Comparison of ENCODE assay signal across 1 cellular context in genomic region chr12:15910864-15911696, GRCh38.
TF ChIP-seq lines count a peak whose summit lies in the region.

Gene DERA (plus strand): TSS chr12:15911332. CDS start chr12:15911384, 52 bp downstream.

TF ChIP-seq in HepG2, 621 proteins besides CTCF, POLR2A, EP300 and RAD21 (continues in another document):
- TF ChIP-seq ZSCAN20 (CRISPR knock-in tag; IDR thresholded peaks at IDR 0.05; ENCODE audit: borderline replicate concordance) (peak; percentile 65; the same call in 1 of the 2 replicates), JDP2 (CRISPR knock-in tag; IDR thresholded peaks at IDR 0.05; ENCODE audit: borderline replicate concordance) (no peak), ARNTL (CRISPR knock-in tag; IDR thresholded peaks at IDR 0.05) (no peak), ZBTB10 (CRISPR knock-in tag; IDR thresholded peaks at IDR 0.05; ENCODE audit: borderline replicate concordance) (no peak), ZNF746 (CRISPR knock-in tag; IDR thresholded peaks at IDR 0.05) (0 out of 2 replicates have a peak, but pooled peaks have one; percentile 59), NR2F2 (IDR thresholded peaks at IDR 0.05; ENCODE audit: borderline replicate concordance, low read depth) (no peak), KLF6 (CRISPR knock-in tag; IDR thresholded peaks at IDR 0.05) (no peak; the same call in 1 of the 2 replicates), ZNF7 (CRISPR knock-in tag; IDR thresholded peaks at IDR 0.05) (no peak), SNAPC5 (CRISPR knock-in tag; IDR thresholded peaks at IDR 0.05; ENCODE audit: borderline replicate concordance) (0 out of 2 replicates have a peak, but pooled peaks have one; percentile 33), SOX5 (CRISPR knock-in tag; IDR thresholded peaks at IDR 0.05; ENCODE audit: borderline replicate concordance) (no peak; the same call in 1 of the 2 replicates), KDM4B (CRISPR knock-in tag; IDR thresholded peaks at IDR 0.05) (no peak), ZFP82 (CRISPR knock-in tag; IDR thresholded peaks at IDR 0.05; ENCODE audit: borderline replicate concordance) (0 out of 2 replicates have a peak, but pooled peaks have one; percentile 15), POLR2AphosphoS5 (IDR thresholded peaks at IDR 0.05; ENCODE audit: low read depth, low read length) (peak; percentile 42; the same call in 1 of the 2 replicates), ZBTB20 (CRISPR knock-in tag; IDR thresholded peaks at IDR 0.05; ENCODE audit: borderline replicate concordance, low read depth) (no peak), SAFB2 (CRISPR knock-in tag; IDR thresholded peaks at IDR 0.05; ENCODE audit: borderline replicate concordance, low read depth) (no peak), ZNF432 (CRISPR knock-in tag; IDR thresholded peaks at IDR 0.05; ENCODE audit: borderline replicate concordance) (no peak), SMYD3 (CRISPR knock-in tag; IDR thresholded peaks at IDR 0.05) (no peak), ZNF564 (CRISPR knock-in tag; IDR thresholded peaks at IDR 0.05) (no peak), ZNF703 (CRISPR knock-in tag; IDR thresholded peaks at IDR 0.05; ENCODE audit: borderline replicate concordance) (0 out of 2 replicates have a peak, but pooled peaks have one; percentile 62), ZNF530 (CRISPR knock-in tag; IDR thresholded peaks at IDR 0.05; ENCODE audit: low read depth) (no peak), HMG20A (CRISPR knock-in tag; IDR thresholded peaks at IDR 0.05; ENCODE audit: borderline replicate concordance) (no peak), SRSF9 (IDR thresholded peaks at IDR 0.05; ENCODE audit: borderline replicate concordance, insufficient read depth, low read depth, low read length, poor library complexity, severe bottlenecking) (no peak), FOXK1 (CRISPR knock-in tag; IDR thresholded peaks at IDR 0.05; ENCODE audit: borderline replicate concordance, low read depth) (no peak), ATF4 (CRISPR knock-in tag; IDR thresholded peaks at IDR 0.05) (no peak), ZSCAN12 (CRISPR knock-in tag; IDR thresholded peaks at IDR 0.05) (no peak), ZNF207 (IDR thresholded peaks at IDR 0.05; ENCODE audit: borderline replicate concordance) (no peak), ZNF17 (CRISPR knock-in tag; IDR thresholded peaks at IDR 0.05) (no peak), ZNF546 (CRISPR knock-in tag; conservative IDR thresholded peaks at IDR 0.05) (no peak), TAF15 (IDR thresholded peaks at IDR 0.05; ENCODE audit: low read depth, low read length, poor library complexity, severe bottlenecking) (no peak), HNRNPK (IDR thresholded peaks at IDR 0.05; ENCODE audit: low read depth, low read length, poor library complexity, severe bottlenecking) (peak; percentile 88), PLSCR1 (CRISPR knock-in tag; IDR thresholded peaks at IDR 0.05; ENCODE audit: borderline replicate concordance) (no peak), ZSCAN9 (CRISPR knock-in tag; IDR thresholded peaks at IDR 0.05; ENCODE audit: borderline replicate concordance) (no peak), ZFP41 (CRISPR knock-in tag; IDR thresholded peaks at IDR 0.05; ENCODE audit: borderline replicate concordance) (no peak), THAP7 (CRISPR knock-in tag; IDR thresholded peaks at IDR 0.05) (no peak), ZNF235 (CRISPR knock-in tag; IDR thresholded peaks at IDR 0.05; ENCODE audit: borderline replicate concordance) (peak; percentile 50; the same call in 1 of the 2 replicates), MZF1 (CRISPR knock-in tag; IDR thresholded peaks at IDR 0.05; ENCODE audit: borderline replicate concordance) (no peak), ZNF343 (CRISPR knock-in tag; IDR thresholded peaks at IDR 0.05) (no peak), DRAP1 (CRISPR knock-in tag; IDR thresholded peaks at IDR 0.05) (peak; percentile 13; the same call in 1 of the 2 replicates), NCOA2 (CRISPR knock-in tag; IDR thresholded peaks at IDR 0.05) (no peak), ZNF230 (CRISPR knock-in tag; IDR thresholded peaks at IDR 0.05) (no peak), ZNF275 (CRISPR knock-in tag; IDR thresholded peaks at IDR 0.05; ENCODE audit: borderline replicate concordance) (peak; percentile 49; the same call in 1 of the 2 replicates), KDM5A (IDR thresholded peaks at IDR 0.05; ENCODE audit: borderline replicate concordance, low read length) (peak; percentile 45; the same call in 1 of the 2 replicates), MNT (IDR thresholded peaks at IDR 0.05) (no peak), AFF4 (CRISPR knock-in tag; IDR thresholded peaks at IDR 0.05) (0 out of 2 replicates have a peak, but pooled peaks have one; percentile 66), NFIB (CRISPR knock-in tag; IDR thresholded peaks at IDR 0.05; ENCODE audit: borderline replicate concordance) (no peak), KDM5B (CRISPR knock-in tag; IDR thresholded peaks at IDR 0.05; ENCODE audit: borderline replicate concordance) (peak; percentile 79), HOXD1 (CRISPR knock-in tag; IDR thresholded peaks at IDR 0.05) (no peak), JUN (CRISPR knock-in tag; IDR thresholded peaks at IDR 0.05) (no peak), ARID4A (CRISPR knock-in tag; IDR thresholded peaks at IDR 0.05; ENCODE audit: borderline replicate concordance) (peak; percentile 80), ZNF749 (CRISPR knock-in tag; IDR thresholded peaks at IDR 0.05; ENCODE audit: borderline replicate concordance) (peak; percentile 76; the same call in 1 of the 2 replicates), RFXAP (CRISPR knock-in tag; IDR thresholded peaks at IDR 0.05; ENCODE audit: borderline replicate concordance) (no peak), ZFP62 (CRISPR knock-in tag; IDR thresholded peaks at IDR 0.05) (no peak)
